Comparison of ENCODE assay signal across 2 cellular contexts in the genomic region with DNA sequence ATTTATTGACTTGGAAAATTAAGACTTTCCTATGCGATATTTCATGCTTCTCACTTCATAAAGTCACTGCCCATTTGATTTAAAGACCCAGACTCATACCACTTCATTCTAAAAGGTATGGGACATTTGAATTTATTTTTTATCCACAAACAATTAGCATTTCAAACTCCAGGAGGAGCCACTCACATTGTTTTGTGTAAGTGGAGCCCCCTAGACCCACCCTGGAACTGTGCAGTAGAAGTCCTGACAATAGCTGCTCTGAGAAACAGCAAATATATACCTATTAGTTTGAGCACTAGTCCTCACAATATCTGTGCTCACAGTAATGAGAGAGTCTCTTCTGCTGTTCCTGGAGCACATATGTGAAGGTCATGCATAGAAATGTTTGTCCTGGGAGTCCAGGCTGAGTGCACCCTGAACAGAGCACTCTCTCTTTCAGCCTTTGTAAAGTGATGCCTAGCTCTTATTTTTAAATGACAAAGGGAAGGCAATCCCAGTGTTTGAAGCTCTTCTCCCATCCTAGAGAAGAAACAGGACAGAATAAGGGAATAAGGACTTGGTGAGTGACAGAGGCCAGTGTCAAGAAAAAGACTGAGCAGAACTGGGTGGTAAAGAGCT.
TF ChIP-seq lines count a peak whose summit lies in the region.

No MANE protein-coding gene starts in this region.

TF ChIP-seq in HEK293T, 16 proteins besides CTCF, POLR2A, EP300 and RAD21 (continued from another document):
- TF ChIP-seq, protein P1, sequence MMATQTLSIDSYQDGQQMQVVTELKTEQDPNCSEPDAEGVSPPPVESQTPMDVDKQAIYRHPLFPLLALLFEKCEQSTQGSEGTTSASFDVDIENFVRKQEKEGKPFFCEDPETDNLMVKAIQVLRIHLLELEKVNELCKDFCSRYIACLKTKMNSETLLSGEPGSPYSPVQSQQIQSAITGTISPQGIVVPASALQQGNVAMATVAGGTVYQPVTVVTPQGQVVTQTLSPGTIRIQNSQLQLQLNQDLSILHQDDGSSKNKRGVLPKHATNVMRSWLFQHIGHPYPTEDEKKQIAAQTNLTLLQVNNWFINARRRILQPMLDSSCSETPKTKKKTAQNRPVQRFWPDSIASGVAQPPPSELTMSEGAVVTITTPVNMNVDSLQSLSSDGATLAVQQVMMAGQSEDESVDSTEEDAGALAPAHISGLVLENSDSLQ (IDR thresholded peaks at IDR 0.05) = no peak
- TF ChIP-seq LEF1 (IDR thresholded peaks at IDR 0.05; ENCODE audit: borderline replicate concordance) (no peak), SP1 (IDR thresholded peaks at IDR 0.05) (no peak)

TF ChIP-seq in K562, 482 proteins besides CTCF, POLR2A, EP300 and RAD21 (continued from another document):
- TF ChIP-seq U2AF1 (optimal IDR thresholded peaks at IDR 0.05; ENCODE audit: low read depth, low read length) = no peak
- TF ChIP-seq NELFE (IDR thresholded peaks at IDR 0.05; ENCODE audit: insufficient read depth, insufficient read length) = no peak
- no peak for TF ChIP-seq NFRKB (IDR thresholded peaks at IDR 0.05; ENCODE audit: low read depth)
- TF ChIP-seq, protein P2, sequence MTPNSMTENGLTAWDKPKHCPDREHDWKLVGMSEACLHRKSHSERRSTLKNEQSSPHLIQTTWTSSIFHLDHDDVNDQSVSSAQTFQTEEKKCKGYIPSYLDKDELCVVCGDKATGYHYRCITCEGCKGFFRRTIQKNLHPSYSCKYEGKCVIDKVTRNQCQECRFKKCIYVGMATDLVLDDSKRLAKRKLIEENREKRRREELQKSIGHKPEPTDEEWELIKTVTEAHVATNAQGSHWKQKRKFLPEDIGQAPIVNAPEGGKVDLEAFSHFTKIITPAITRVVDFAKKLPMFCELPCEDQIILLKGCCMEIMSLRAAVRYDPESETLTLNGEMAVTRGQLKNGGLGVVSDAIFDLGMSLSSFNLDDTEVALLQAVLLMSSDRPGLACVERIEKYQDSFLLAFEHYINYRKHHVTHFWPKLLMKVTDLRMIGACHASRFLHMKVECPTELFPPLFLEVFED (CRISPR knock-in tag; conservative IDR thresholded peaks at IDR 0.05) = no peak
- TF ChIP-seq ETV1 (tag; conservative IDR thresholded peaks at IDR 0.05; ENCODE audit: low read depth) = no peak
- no peak for TF ChIP-seq FOS (IDR thresholded peaks at IDR 0.05; ENCODE audit: extremely low read depth, insufficient read length)
- no peak for TF ChIP-seq ZNF589 (CRISPR knock-in tag; IDR thresholded peaks at IDR 0.05; ENCODE audit: low read depth)
- no peak for TF ChIP-seq RBM25 (IDR thresholded peaks at IDR 0.05; ENCODE audit: low read depth, low read length, severe bottlenecking)
TF ChIP-seq in K562: peak in this region for 0.
